Comparison of ENCODE assay signal across 12 cellular contexts in the genomic region with DNA sequence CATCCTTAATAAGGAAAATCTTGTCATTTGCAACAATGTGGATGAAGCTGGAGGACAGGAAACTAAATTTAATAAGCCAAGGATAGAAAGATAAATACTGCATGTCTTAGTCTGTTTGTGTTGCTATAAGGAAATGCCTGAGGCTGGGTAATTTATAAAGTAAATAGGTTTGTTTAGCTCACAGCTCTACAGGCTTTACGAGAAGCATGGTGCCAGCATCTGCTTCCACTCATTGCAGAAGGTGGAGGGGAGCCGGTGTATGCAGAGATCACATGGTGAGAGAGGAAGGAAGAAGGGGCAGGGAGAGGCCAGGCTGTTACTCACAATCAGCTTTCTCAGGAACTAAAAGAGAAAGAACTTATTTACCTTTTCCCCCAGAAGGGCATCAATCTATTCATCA.
DNase-seq lines count a peak whose midpoint lies in the region; ATAC-seq and TF ChIP-seq lines count a peak whose summit lies in the region.
"Had no signal": no experiment of that assay in that cellular context is flagged by ENCODE, and none has a peak within 500 bp of the region (broad histone marks: within the 10 kb centered on the region; RNA-seq: fewer than 3 reads in every experiment).

No MANE protein-coding gene starts in this region.

- H3K27me3 ChIP-seq in RWPE2 (ENCODE audit: insufficient read depth, poor library complexity, severe bottlenecking) (no peaks in the 10 kb centered on the region), lower lobe of right lung (ENCODE audit: low read depth) (no peaks in the 10 kb centered on the region), dorsolateral prefrontal cortex (no peaks in the 10 kb centered on the region), BE2C (no peaks in the 10 kb centered on the region)

- peak; percentile 29 for DNase-seq in DMS53 treated with DMSO at 0.1 percent for 48 hours (lab: John Stamatoyannopoulos, UW; ENCODE audit: unreplicated experiment)
- DNase-seq in RWPE2 (ENCODE audit: low spot score), result no peak
- peak; percentile 25 for DNase-seq in fibroblast of the aortic adventitia (ENCODE audit: low read depth)
- DNase-seq in lower lobe of right lung, result no peak
- DNase-seq in dorsolateral prefrontal cortex, result no peak
- no peak for DNase-seq in BE2C
- DNase-seq in COLO829 (ENCODE audit: low spot score), result no peak
- DNase-seq: CD8-positive, alpha-beta T cell; left cardiac atrium; NCI-H510A; Right ventricle myocardium superior had no signal

- H3K36me3 ChIP-seq in RWPE2 (ENCODE audit: low read depth) (no peaks in the 10 kb centered on the region), lower lobe of right lung (no peaks in the 10 kb centered on the region), BE2C (no peaks in the 10 kb centered on the region)

- peak overlapping the region; percentile 66 for H3K27ac ChIP-seq in 22Rv1
- no peak overlapping the region for H3K27ac ChIP-seq in RWPE2 (ENCODE audit: poor library complexity, severe bottlenecking)
- H3K27ac ChIP-seq in lower lobe of right lung, result no peak overlapping the region
- H3K27ac ChIP-seq in dorsolateral prefrontal cortex, result no peak overlapping the region

- intact Hi-C loops in lower lobe of right lung (cut with DNase I) (no loop called here), dorsolateral prefrontal cortex (cut with DNase I) (no loop called here)

- H3K4me1 ChIP-seq in RWPE2 (ENCODE audit: insufficient read depth, poor library complexity, severe bottlenecking) (no peaks in the 10 kb centered on the region), lower lobe of right lung (no peaks in the 10 kb centered on the region), BE2C (no peaks in the 10 kb centered on the region)

- ATAC-seq in RWPE2 (ENCODE audit: low read depth) (peak; percentile 17; the same call in 1 of the 3 replicates), lower lobe of right lung (no peak)
- ATAC-seq: CD8-positive, alpha-beta T cell; left cardiac atrium had no signal

- TF ChIP-seq CTCF in 22Rv1 (IDR thresholded peaks at IDR 0.05) (no peak), RWPE2 (IDR thresholded peaks at IDR 0.05; ENCODE audit: poor library complexity, severe bottlenecking) (no peak), fibroblast of the aortic adventitia (IDR thresholded peaks at IDR 0.05; ENCODE audit: insufficient read depth, low read length) (no peak), lower lobe of right lung (IDR thresholded peaks at IDR 0.05) (no peak), dorsolateral prefrontal cortex (IDR thresholded peaks at IDR 0.05 in 54 of 56, conservative IDR thresholded peaks at IDR 0.05 in 2 of 56; ENCODE audit: low read depth in 1 of 56, partially characterized antibody in 56 of 56) (no peak), BE2C (IDR thresholded peaks at IDR 0.05; ENCODE audit: low read depth, low read length) (no peak)

- no peak overlapping the region for H3K4me3 ChIP-seq in RWPE2 (ENCODE audit: severe bottlenecking)
- no peak overlapping the region for H3K4me3 ChIP-seq in fibroblast of the aortic adventitia (ENCODE audit: low read depth, low read length)
- no peak overlapping the region for H3K4me3 ChIP-seq in lower lobe of right lung
- H3K4me3 ChIP-seq in dorsolateral prefrontal cortex, result no peak overlapping the region
- H3K4me3 ChIP-seq in BE2C (ENCODE audit: low read depth, low read length), result no peak overlapping the region

- no peaks in the 10 kb centered on the region for H3K9me3 ChIP-seq in RWPE2 (ENCODE audit: severe bottlenecking)
- H3K9me3 ChIP-seq in lower lobe of right lung, result peaks cover 7% of the 10 kb centered on the region
- H3K9me3 ChIP-seq in BE2C, result no peaks in the 10 kb centered on the region

Comparison
In these comparisons a context has a peak if more than half of its experiments do, and no peak if none do; other contexts are left out.
1. DNase-seq: peak in DMS53 treated with DMSO at 0.1 percent for 48 hours (single experiment) and fibroblast of the aortic adventitia (single experiment); none in RWPE2 (single experiment), lower lobe of right lung (single experiment), dorsolateral prefrontal cortex (0 of 10), BE2C (single experiment) and COLO829 (single experiment).